In the genomic region with DNA sequence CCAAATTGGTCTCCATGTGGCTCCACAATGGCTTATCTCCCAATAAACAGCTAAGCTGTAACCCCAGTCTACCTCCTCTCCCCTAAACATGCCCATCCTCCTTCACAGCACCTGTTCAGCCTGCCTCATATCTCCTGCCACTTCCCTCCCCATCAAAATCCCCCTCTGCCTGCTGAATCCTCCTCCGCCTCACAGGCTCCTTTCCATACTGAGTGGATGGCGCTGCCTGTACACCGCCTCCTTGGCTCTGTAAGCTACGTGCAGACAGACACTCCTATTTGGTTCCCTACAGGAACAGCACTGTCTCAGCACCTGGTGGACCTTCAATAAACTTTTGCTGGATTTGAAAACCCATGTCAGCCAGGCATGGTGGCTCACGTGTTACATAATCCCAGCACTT, we compare ENCODE assay signal across 15 cellular contexts. TPM values are rescaled to one million over a fixed set of nuclear protein-coding genes. Genes with fewer than 3 reads are reported as not detected.
DNase-seq lines count a peak whose midpoint lies in the region; ATAC-seq and TF ChIP-seq lines count a peak whose summit lies in the region.
"Had no signal": no experiment of that assay in that cellular context is flagged by ENCODE, and none has a peak within 500 bp of the region (broad histone marks: within the 10 kb centered on the region; RNA-seq: fewer than 3 reads in every experiment).

No MANE protein-coding gene starts in this region.

- peak overlapping the region; percentile 40 for H3K27ac Mint-ChIP-seq in progenitor cell of endocrine pancreas
- H3K27ac Mint-ChIP-seq: B cell had no signal

- DNase-seq in esophagus muscularis mucosa (ENCODE audit: extremely low spot score) (no peak), left ventricle myocardium inferior (no peak), progenitor cell of endocrine pancreas (ENCODE audit: low spot score, unreplicated experiment) (no peak), tibial artery (no peak)
- DNase-seq: CD4-positive, alpha-beta memory T cell; DMS79 treated with DMSO at 0.1 percent for 48 hours; GOT3; NCI-H1436; NCI-H2029 treated with DMSO at 0.1 percent for 48 hours had no signal

- ATAC-seq in GM19035 (IDR thresholded peaks at IDR 0.05; ENCODE audit: unreplicated experiment) (no peak), HG02642 (IDR thresholded peaks at IDR 0.05; ENCODE audit: poor library complexity, unreplicated experiment) (no peak), GM18867 (IDR thresholded peaks at IDR 0.05; ENCODE audit: unreplicated experiment) (no peak)
- ATAC-seq: K562 had no signal

- no peaks in the 10 kb centered on the region for H3K9me3 Mint-ChIP-seq in progenitor cell of endocrine pancreas (ENCODE audit: low read depth)
- H3K9me3 Mint-ChIP-seq: CD4-positive, alpha-beta memory T cell had no signal

- H3K27me3 Mint-ChIP-seq in progenitor cell of endocrine pancreas: no peaks in the 10 kb centered on the region

- H3K27ac ChIP-seq in esophagus muscularis mucosa (replicated peaks in 1 of 4) (peak overlapping the region; percentile 91 to 97 (median 94)), left ventricle myocardium inferior (replicated peaks) (peak overlapping the region; percentile 89), tibial artery (peak overlapping the region; percentile 89 to 96)
- H3K27ac ChIP-seq: RWPE1 had no signal

- H3K36me3 ChIP-seq in esophagus muscularis mucosa: no peaks in the 10 kb centered on the region
- no peaks in the 10 kb centered on the region for H3K36me3 ChIP-seq in left ventricle myocardium inferior
- H3K36me3 ChIP-seq in tibial artery: no peaks in the 10 kb centered on the region

- no peak overlapping the region for H3K4me3 Mint-ChIP-seq in progenitor cell of endocrine pancreas (ENCODE audit: low read depth)
- H3K4me3 Mint-ChIP-seq: B cell had no signal

- TF ChIP-seq POLR2A in esophagus muscularis mucosa (IDR thresholded peaks at IDR 0.05; ENCODE audit: low read depth): no peak

- intact Hi-C loops in esophagus muscularis mucosa (cut with DNase I): no loop called here
- intact Hi-C loops in left ventricle myocardium inferior (cut with micrococcal nuclease): no loop called here
- intact Hi-C loops in tibial artery (cut with DNase I; ENCODE audit: low total_unique reads): no loop called here

- H3K27me3 ChIP-seq in esophagus muscularis mucosa (no peaks in the 10 kb centered on the region), left ventricle myocardium inferior (ENCODE audit: low read depth) (no peaks in the 10 kb centered on the region), tibial artery (no peaks in the 10 kb centered on the region)

- H3K4me1 ChIP-seq in esophagus muscularis mucosa: peaks cover 81 to 99% (median 93%) of the 10 kb centered on the region in 4 donors
- peaks cover 95% of the 10 kb centered on the region for H3K4me1 ChIP-seq in left ventricle myocardium inferior
- peaks cover 0 to 98% (median 58%) of the 10 kb centered on the region in 4 donors for H3K4me1 ChIP-seq in tibial artery

- no peaks in the 10 kb centered on the region for H3K36me3 Mint-ChIP-seq in progenitor cell of endocrine pancreas (ENCODE audit: insufficient read depth)
- H3K36me3 Mint-ChIP-seq: CD4-positive, alpha-beta memory T cell had no signal

- H3K9me3 ChIP-seq in esophagus muscularis mucosa: no peaks in the 10 kb centered on the region
- no peaks in the 10 kb centered on the region for H3K9me3 ChIP-seq in left ventricle myocardium inferior (replicated peaks)
- no peaks in the 10 kb centered on the region for H3K9me3 ChIP-seq in tibial artery

- WGBS in esophagus muscularis mucosa: 81% methylated on average over 5 of the region's 5 CpGs

- H3K4me3 ChIP-seq in esophagus muscularis mucosa (no peak overlapping the region), left ventricle myocardium inferior (peak overlapping the region; percentile 8), tibial artery (no peak overlapping the region)
- H3K4me3 ChIP-seq: K562 had no signal

- peaks cover 36% of the 10 kb centered on the region for H3K4me1 Mint-ChIP-seq in progenitor cell of endocrine pancreas (ENCODE audit: low read depth)
- H3K4me1 Mint-ChIP-seq: B cell; CD4-positive, alpha-beta memory T cell had no signal

- TF ChIP-seq CTCF in esophagus muscularis mucosa (IDR thresholded peaks at IDR 0.05) (no peak), left ventricle myocardium inferior (IDR thresholded peaks at IDR 0.05; ENCODE audit: borderline replicate concordance) (no peak), progenitor cell of endocrine pancreas (IDR thresholded peaks at IDR 0.05; ENCODE audit: unreplicated experiment) (no peak), tibial artery (IDR thresholded peaks at IDR 0.05) (no peak)

- no peak for TF ChIP-seq EP300 in esophagus muscularis mucosa (IDR thresholded peaks at IDR 0.05)

RNA-seq across cellular contexts. Expression of a gene that starts 53.7 kb away (rescaled TPM):
- total RNA-seq in esophagus muscularis mucosa (100 to 1,000 TPM; 133 to 228 (median 189) TPM), left ventricle myocardium inferior (249 TPM), progenitor cell of endocrine pancreas (33.8 and 35.9 TPM in 2 replicates)
- total RNA-seq: B cell; CD4-positive, alpha-beta memory T cell; K562 had no signal
